1 cellular context compared by ENCODE assay signal in the genomic region with DNA sequence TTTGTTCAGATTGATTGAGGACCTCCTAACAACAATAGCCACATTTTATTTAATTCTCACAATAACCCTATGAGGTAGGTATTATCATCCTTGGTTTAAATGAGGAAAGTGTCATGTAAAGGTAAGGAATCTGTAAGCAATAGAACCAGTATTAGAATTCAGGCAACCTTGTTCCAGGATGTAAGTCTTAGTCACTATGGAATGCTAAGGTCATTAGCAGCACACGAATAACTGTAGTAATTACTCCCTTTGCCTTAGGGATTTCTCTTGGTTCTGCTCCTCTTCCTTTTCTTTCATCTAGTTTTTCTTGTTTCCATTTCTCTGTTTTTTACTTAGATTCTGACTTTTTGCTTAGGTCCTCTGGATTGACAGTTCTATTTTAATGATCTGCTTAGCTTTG.
TF ChIP-seq lines count a peak whose summit lies in the region.

No MANE protein-coding gene starts in this region.

TF ChIP-seq in GM23338, 12 proteins besides CTCF, POLR2A, EP300 and RAD21 (continued from another document):
- TF ChIP-seq, protein P1, sequence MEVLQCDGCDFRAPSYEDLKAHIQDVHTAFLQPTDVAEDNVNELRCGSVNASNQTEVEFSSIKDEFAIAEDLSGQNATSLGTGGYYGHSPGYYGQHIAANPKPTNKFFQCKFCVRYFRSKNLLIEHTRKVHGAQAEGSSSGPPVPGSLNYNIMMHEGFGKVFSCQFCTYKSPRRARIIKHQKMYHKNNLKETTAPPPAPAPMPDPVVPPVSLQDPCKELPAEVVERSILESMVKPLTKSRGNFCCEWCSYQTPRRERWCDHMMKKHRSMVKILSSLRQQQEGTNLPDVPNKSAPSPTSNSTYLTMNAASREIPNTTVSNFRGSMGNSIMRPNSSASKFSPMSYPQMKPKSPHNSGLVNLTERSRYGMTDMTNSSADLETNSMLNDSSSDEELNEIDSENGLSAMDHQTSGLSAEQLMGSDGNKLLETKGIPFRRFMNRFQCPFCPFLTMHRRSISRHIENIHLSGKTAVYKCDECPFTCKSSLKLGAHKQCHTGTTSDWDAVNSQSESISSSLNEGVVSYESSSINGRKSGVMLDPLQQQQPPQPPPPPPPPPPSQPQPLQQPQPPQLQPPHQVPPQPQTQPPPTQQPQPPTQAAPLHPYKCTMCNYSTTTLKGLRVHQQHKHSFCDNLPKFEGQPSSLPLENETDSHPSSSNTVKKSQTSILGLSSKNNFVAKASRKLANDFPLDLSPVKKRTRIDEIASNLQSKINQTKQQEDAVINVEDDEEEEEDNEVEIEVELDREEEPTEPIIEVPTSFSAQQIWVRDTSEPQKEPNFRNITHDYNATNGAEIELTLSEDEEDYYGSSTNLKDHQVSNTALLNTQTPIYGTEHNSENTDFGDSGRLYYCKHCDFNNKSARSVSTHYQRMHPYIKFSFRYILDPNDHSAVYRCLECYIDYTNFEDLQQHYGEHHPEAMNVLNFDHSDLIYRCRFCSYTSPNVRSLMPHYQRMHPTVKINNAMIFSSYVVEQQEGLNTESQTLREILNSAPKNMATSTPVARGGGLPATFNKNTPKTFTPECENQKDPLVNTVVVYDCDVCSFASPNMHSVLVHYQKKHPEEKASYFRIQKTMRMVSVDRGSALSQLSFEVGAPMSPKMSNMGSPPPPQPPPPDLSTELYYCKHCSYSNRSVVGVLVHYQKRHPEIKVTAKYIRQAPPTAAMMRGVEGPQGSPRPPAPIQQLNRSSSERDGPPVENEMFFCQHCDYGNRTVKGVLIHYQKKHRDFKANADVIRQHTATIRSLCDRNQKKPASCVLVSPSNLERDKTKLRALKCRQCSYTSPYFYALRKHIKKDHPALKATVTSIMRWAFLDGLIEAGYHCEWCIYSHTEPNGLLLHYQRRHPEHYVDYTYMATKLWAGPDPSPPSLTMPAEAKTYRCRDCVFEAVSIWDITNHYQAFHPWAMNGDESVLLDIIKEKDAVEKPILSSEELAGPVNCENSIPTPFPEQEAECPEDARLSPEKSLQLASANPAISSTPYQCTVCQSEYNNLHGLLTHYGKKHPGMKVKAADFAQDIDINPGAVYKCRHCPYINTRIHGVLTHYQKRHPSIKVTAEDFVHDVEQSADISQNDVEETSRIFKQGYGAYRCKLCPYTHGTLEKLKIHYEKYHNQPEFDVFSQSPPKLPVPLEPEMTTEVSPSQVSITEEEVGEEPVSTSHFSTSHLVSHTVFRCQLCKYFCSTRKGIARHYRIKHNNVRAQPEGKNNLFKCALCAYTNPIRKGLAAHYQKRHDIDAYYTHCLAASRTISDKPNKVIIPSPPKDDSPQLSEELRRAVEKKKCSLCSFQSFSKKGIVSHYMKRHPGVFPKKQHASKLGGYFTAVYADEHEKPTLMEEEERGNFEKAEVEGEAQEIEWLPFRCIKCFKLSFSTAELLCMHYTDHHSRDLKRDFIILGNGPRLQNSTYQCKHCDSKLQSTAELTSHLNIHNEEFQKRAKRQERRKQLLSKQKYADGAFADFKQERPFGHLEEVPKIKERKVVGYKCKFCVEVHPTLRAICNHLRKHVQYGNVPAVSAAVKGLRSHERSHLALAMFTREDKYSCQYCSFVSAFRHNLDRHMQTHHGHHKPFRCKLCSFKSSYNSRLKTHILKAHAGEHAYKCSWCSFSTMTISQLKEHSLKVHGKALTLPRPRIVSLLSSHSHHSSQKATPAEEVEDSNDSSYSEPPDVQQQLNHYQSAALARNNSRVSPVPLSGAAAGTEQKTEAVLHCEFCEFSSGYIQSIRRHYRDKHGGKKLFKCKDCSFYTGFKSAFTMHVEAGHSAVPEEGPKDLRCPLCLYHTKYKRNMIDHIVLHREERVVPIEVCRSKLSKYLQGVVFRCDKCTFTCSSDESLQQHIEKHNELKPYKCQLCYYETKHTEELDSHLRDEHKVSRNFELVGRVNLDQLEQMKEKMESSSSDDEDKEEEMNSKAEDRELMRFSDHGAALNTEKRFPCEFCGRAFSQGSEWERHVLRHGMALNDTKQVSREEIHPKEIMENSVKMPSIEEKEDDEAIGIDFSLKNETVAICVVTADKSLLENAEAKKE (CRISPR knock-in tag; IDR thresholded peaks at IDR 0.05): no peak
- TF ChIP-seq CREB1 (CRISPR knock-in tag; IDR thresholded peaks at IDR 0.05; ENCODE audit: low read depth) (no peak), JUNB (IDR thresholded peaks at IDR 0.05; ENCODE audit: unreplicated experiment) (no peak), POLR2AphosphoS5 (IDR thresholded peaks at IDR 0.05; ENCODE audit: low read depth) (no peak), ZNF114 (CRISPR knock-in tag; IDR thresholded peaks at IDR 0.05) (no peak)
- TF ChIP-seq, protein P2, sequence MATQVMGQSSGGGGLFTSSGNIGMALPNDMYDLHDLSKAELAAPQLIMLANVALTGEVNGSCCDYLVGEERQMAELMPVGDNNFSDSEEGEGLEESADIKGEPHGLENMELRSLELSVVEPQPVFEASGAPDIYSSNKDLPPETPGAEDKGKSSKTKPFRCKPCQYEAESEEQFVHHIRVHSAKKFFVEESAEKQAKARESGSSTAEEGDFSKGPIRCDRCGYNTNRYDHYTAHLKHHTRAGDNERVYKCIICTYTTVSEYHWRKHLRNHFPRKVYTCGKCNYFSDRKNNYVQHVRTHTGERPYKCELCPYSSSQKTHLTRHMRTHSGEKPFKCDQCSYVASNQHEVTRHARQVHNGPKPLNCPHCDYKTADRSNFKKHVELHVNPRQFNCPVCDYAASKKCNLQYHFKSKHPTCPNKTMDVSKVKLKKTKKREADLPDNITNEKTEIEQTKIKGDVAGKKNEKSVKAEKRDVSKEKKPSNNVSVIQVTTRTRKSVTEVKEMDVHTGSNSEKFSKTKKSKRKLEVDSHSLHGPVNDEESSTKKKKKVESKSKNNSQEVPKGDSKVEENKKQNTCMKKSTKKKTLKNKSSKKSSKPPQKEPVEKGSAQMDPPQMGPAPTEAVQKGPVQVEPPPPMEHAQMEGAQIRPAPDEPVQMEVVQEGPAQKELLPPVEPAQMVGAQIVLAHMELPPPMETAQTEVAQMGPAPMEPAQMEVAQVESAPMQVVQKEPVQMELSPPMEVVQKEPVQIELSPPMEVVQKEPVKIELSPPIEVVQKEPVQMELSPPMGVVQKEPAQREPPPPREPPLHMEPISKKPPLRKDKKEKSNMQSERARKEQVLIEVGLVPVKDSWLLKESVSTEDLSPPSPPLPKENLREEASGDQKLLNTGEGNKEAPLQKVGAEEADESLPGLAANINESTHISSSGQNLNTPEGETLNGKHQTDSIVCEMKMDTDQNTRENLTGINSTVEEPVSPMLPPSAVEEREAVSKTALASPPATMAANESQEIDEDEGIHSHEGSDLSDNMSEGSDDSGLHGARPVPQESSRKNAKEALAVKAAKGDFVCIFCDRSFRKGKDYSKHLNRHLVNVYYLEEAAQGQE (IDR thresholded peaks at IDR 0.05; ENCODE audit: unreplicated experiment): no peak
